39 cellular contexts compared by ENCODE assay signal in the genomic region with DNA sequence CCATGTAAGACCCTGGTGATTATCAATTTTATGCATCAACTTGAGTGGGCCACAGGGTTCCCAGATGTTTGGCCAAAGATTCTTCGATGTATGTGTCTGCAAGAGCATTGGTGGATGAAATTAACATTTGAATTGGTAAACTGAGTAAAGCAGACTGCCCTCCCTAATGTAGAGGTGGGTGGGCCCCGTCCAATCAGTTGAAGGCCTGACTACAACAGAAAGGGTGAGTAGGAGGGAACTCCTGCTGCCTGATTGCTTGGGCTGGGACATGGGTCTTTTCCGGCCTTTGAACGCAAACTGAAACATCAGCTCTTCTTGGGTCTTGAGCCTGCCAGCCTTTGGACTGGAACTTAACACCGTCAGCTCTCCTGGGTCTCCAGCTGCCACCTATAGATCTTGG.
"Had no signal": no experiment of that assay in that cellular context is flagged by ENCODE, and none has a peak within 500 bp of the region (broad histone marks: within the 10 kb centered on the region; RNA-seq: fewer than 3 reads in every experiment).

No MANE protein-coding gene starts in this region.

- FAIRE-seq: astrocyte, bronchial epithelial cell had no signal

- H3K27ac Mint-ChIP-seq: activated naive CD4-positive, alpha-beta T cell treated with anti-CD3 and anti-CD28 coated beads for 36 hours; activated naive CD4-positive, alpha-beta T cell treated with anti-CD3 and anti-CD28 coated beads, Interleukin-2, amount 10 ng/mL, durations not matched to agents 7 days and 5 days; activated naive CD4-positive, alpha-beta T cell treated with anti-CD3 and anti-CD28 coated beads, Interleukin-2, amount 50 U/mL, for 24 hours; activated naive CD4-positive, alpha-beta T cell treated with anti-CD3 and anti-CD28 coated beads, Interleukin-2, amount 50 U/mL, for 72 hours; activated naive CD8-positive, alpha-beta T cell; activated naive CD8-positive, alpha-beta T cell treated with anti-CD3 and anti-CD28 coated beads for 36 hours; activated naive CD8-positive, alpha-beta T cell treated with anti-CD3 and anti-CD28 coated beads, Interleukin-2, amount 10 ng/mL, durations not matched to agents 7 days and 5 days; activated naive CD8-positive, alpha-beta T cell treated with anti-CD3 and anti-CD28 coated beads, Interleukin-2, amount 50 U/mL, for 24 hours; activated T-cell treated with anti-CD3 and anti-CD28 coated beads, Interleukin-2, amount 50 U/mL, for 24 hours; activated T-helper 1 cell treated with anti-CD3 and anti-CD28 coated beads, Interleukin-12 subunit alpha, Interleukin-12 subunit beta, Interleukin-2, Interleukin-4 antibody, amounts not matched to agents 30 ng/mL and 10 ng/mL and 1 ng/mL, durations not matched to agents 14 hours and 24 hours and 36 hours; activated T-helper 17 cell treated with anti-CD3 and anti-CD28 coated beads, Interleukin-2, amount 50 U/mL, for 72 hours; activated T-helper 2 cell treated with anti-CD3 and anti-CD28 coated beads, Interferon-gamma antibody, Interleukin-2, Interleukin-4, amounts not matched to agents 10 μg/mL and 5 μg/mL and 100 μg/mL, durations not matched to agents 14 hours and 24 hours and 36 hours had no signal

- H3K36me3 ChIP-seq: adrenal gland, ascending aorta, brain microvascular endothelial cell, breast epithelium, cardiac muscle cell had no signal

- H3K4me3 ChIP-seq: adrenal gland, ascending aorta, body of pancreas, breast epithelium, cardiac muscle cell had no signal

- DNase-seq: activated effector memory CD4-positive, alpha-beta T cell treated with anti-CD3 and anti-CD28 coated beads, Interleukin-2, amount 50 U/mL, for 16 hours; activated effector memory CD4-positive, alpha-beta T cell treated with Interleukin-2 at 50 U/mL for 16 hours; activated gamma-delta T cell; activated naive CD4-positive, alpha-beta T cell; activated naive CD4-positive, alpha-beta T cell treated with anti-CD3 and anti-CD28 coated beads for 36 hours; activated naive CD4-positive, alpha-beta T cell treated with anti-CD3 and anti-CD28 coated beads, Interleukin-2, amount 10 ng/mL, durations not matched to agents 7 days and 5 days; activated naive CD4-positive, alpha-beta T cell treated with anti-CD3 and anti-CD28 coated beads, Interleukin-2, amount 50 U/mL, for 16 hours; activated naive CD4-positive, alpha-beta T cell treated with Interleukin-2 at 50 U/mL for 16 hours; activated naive CD8-positive, alpha-beta T cell treated with anti-CD3 and anti-CD28 coated beads for 36 hours; activated naive CD8-positive, alpha-beta T cell treated with anti-CD3 and anti-CD28 coated beads, Interleukin-2, amount 10 ng/mL, durations not matched to agents 7 days and 5 days; activated naive CD8-positive, alpha-beta T cell treated with anti-CD3 and anti-CD28 coated beads, Interleukin-2, amount 50 U/mL, for 24 hours; activated T-cell treated with anti-CD3 and anti-CD28 coated beads for 4 hours; activated T-cell treated with anti-CD3 and anti-CD28 coated beads, Interleukin-2, amount 50 U/mL, for 1 hour; activated T-cell treated with anti-CD3 and anti-CD28 coated beads, Interleukin-2, amount 50 U/mL, for 24 hours; activated T-cell treated with anti-CD3 and anti-CD28 coated beads, Interleukin-2, amount 50 U/mL, for 4 hours; activated T-cell treated with anti-CD3 and anti-CD28 coated beads, Interleukin-2, amount 50 U/mL, for 48 hours; adrenal gland; amniotic stem cell; amygdala; anterior cingulate cortex; aorta; body of pancreas; brain microvascular endothelial cell; caudate nucleus; central memory CD4-positive, alpha-beta T cell; cerebellar nuclear complex had no signal

- H3K27me3 Mint-ChIP-seq: activated naive CD4-positive, alpha-beta T cell treated with anti-CD3 and anti-CD28 coated beads, Interleukin-2, amount 10 ng/mL, durations not matched to agents 7 days and 5 days; activated naive CD4-positive, alpha-beta T cell treated with anti-CD3 and anti-CD28 coated beads, Interleukin-2, amount 50 U/mL, for 24 hours; activated naive CD8-positive, alpha-beta T cell; activated naive CD8-positive, alpha-beta T cell treated with anti-CD3 and anti-CD28 coated beads for 36 hours; activated naive CD8-positive, alpha-beta T cell treated with anti-CD3 and anti-CD28 coated beads, Interleukin-2, amount 10 ng/mL, durations not matched to agents 7 days and 5 days; activated naive CD8-positive, alpha-beta T cell treated with anti-CD3 and anti-CD28 coated beads, Interleukin-2, amount 50 U/mL, for 24 hours; activated T-cell treated with anti-CD3 and anti-CD28 coated beads, Interleukin-2, amount 50 U/mL, for 24 hours; activated T-helper 17 cell treated with anti-CD3 and anti-CD28 coated beads, Interleukin-2, amount 50 U/mL, for 72 hours; brain; central memory CD8-positive, alpha-beta T cell had no signal

- H3K4me3 Mint-ChIP-seq: activated naive CD4-positive, alpha-beta T cell treated with anti-CD3 and anti-CD28 coated beads for 36 hours; activated naive CD4-positive, alpha-beta T cell treated with anti-CD3 and anti-CD28 coated beads, Interleukin-2, amount 10 ng/mL, durations not matched to agents 7 days and 5 days; activated naive CD4-positive, alpha-beta T cell treated with anti-CD3 and anti-CD28 coated beads, Interleukin-2, amount 50 U/mL, for 24 hours; activated naive CD8-positive, alpha-beta T cell; activated naive CD8-positive, alpha-beta T cell treated with anti-CD3 and anti-CD28 coated beads for 36 hours; activated naive CD8-positive, alpha-beta T cell treated with anti-CD3 and anti-CD28 coated beads, Interleukin-2, amount 10 ng/mL, durations not matched to agents 7 days and 5 days; activated naive CD8-positive, alpha-beta T cell treated with anti-CD3 and anti-CD28 coated beads, Interleukin-2, amount 50 U/mL, for 24 hours; activated T-cell treated with anti-CD3 and anti-CD28 coated beads, Interleukin-2, amount 50 U/mL, for 24 hours; activated T-cell treated with anti-CD3 and anti-CD28 coated beads, Interleukin-2, amount 50 U/mL, for 4 hours; activated T-helper 1 cell treated with anti-CD3 and anti-CD28 coated beads, Interleukin-12 subunit alpha, Interleukin-12 subunit beta, Interleukin-2, Interleukin-4 antibody, amounts not matched to agents 30 ng/mL and 10 ng/mL and 1 ng/mL, durations not matched to agents 14 hours and 24 hours and 36 hours; activated T-helper 17 cell treated with anti-CD3 and anti-CD28 coated beads, Interleukin-2, amount 50 U/mL, for 72 hours; brain; central memory CD8-positive, alpha-beta T cell had no signal

- H3K4me1 ChIP-seq: ascending aorta, body of pancreas had no signal

- H3K9me3 ChIP-seq: adrenal gland, ascending aorta, body of pancreas, breast epithelium had no signal

- ATAC-seq: activated naive CD4-positive, alpha-beta T cell treated with anti-CD3 and anti-CD28 coated beads, Interleukin-2, amount 50 U/mL, for 72 hours; activated naive CD8-positive, alpha-beta T cell treated with anti-CD3 and anti-CD28 coated beads, Interleukin-2, amount 50 U/mL, for 24 hours; activated T-cell treated with anti-CD3 and anti-CD28 coated beads, Interleukin-2, amount 50 U/mL, for 4 hours; activated T-helper 17 cell treated with anti-CD3 and anti-CD28 coated beads, Interleukin-2, amount 50 U/mL, for 72 hours; body of pancreas had no signal

- H3K9me3 Mint-ChIP-seq: activated naive CD4-positive, alpha-beta T cell treated with anti-CD3 and anti-CD28 coated beads for 36 hours; activated naive CD4-positive, alpha-beta T cell treated with anti-CD3 and anti-CD28 coated beads, Interleukin-2, amount 10 ng/mL, durations not matched to agents 7 days and 5 days; activated naive CD4-positive, alpha-beta T cell treated with anti-CD3 and anti-CD28 coated beads, Interleukin-2, amount 50 U/mL, for 24 hours; activated naive CD4-positive, alpha-beta T cell treated with anti-CD3 and anti-CD28 coated beads, Interleukin-2, amount 50 U/mL, for 72 hours; activated naive CD8-positive, alpha-beta T cell treated with anti-CD3 and anti-CD28 coated beads for 36 hours; activated naive CD8-positive, alpha-beta T cell treated with anti-CD3 and anti-CD28 coated beads, Interleukin-2, amount 50 U/mL, for 24 hours; activated T-cell treated with anti-CD3 and anti-CD28 coated beads, Interleukin-2, amount 50 U/mL, for 24 hours; activated T-cell treated with anti-CD3 and anti-CD28 coated beads, Interleukin-2, amount 50 U/mL, for 4 hours; activated T-helper 1 cell treated with anti-CD3 and anti-CD28 coated beads, Interleukin-12 subunit alpha, Interleukin-12 subunit beta, Interleukin-2, Interleukin-4 antibody, amounts not matched to agents 30 ng/mL and 10 ng/mL and 1 ng/mL, durations not matched to agents 14 hours and 24 hours and 36 hours; activated T-helper 17 cell treated with anti-CD3 and anti-CD28 coated beads, Interleukin-2, amount 50 U/mL, for 72 hours; activated T-helper 2 cell treated with anti-CD3 and anti-CD28 coated beads, Interferon-gamma antibody, Interleukin-2, Interleukin-4, amounts not matched to agents 10 μg/mL and 5 μg/mL and 100 μg/mL, durations not matched to agents 14 hours and 24 hours and 36 hours; central memory CD8-positive, alpha-beta T cell had no signal

- H3K27me3 ChIP-seq: adrenal gland, ascending aorta, body of pancreas, brain microvascular endothelial cell, breast epithelium, cardiac muscle cell had no signal

- H3K36me3 Mint-ChIP-seq: activated naive CD4-positive, alpha-beta T cell treated with anti-CD3 and anti-CD28 coated beads, Interleukin-2, amount 10 ng/mL, durations not matched to agents 7 days and 5 days; activated naive CD4-positive, alpha-beta T cell treated with anti-CD3 and anti-CD28 coated beads, Interleukin-2, amount 50 U/mL, for 24 hours; activated naive CD4-positive, alpha-beta T cell treated with anti-CD3 and anti-CD28 coated beads, Interleukin-2, amount 50 U/mL, for 72 hours; activated naive CD8-positive, alpha-beta T cell treated with anti-CD3 and anti-CD28 coated beads for 36 hours had no signal

- H3K27ac ChIP-seq: adrenal gland, ascending aorta, body of pancreas, brain microvascular endothelial cell, breast epithelium, cardiac muscle cell had no signal
